ENCODE assay signal across 17 cellular contexts in genomic region chr2:39213015-39213414, GRCh38.
"Had no signal": no experiment of that assay in that cellular context is flagged by ENCODE, and none has a peak within 500 bp of the region (broad histone marks: within the 10 kb centered on the region; RNA-seq: fewer than 3 reads in every experiment).

No MANE protein-coding gene starts in this region.

- H3K36me3 Mint-ChIP-seq: naive B cell had no signal

- H3K4me3 Mint-ChIP-seq: effector memory CD8-positive, alpha-beta T cell; naive B cell; stimulated activated effector memory CD8-positive, alpha-beta T cell treated with anti-CD3 and anti-CD28 coated beads, Interleukin-12 subunit alpha, Interleukin-12 subunit beta, amount 100 ng/mL, for 72 hours had no signal

- DNase-seq: effector memory CD8-positive, alpha-beta T cell; gastrocnemius medialis; heart right ventricle; hypothalamus; kidney glomerular epithelial cell; mesendoderm; naive B cell; psoas muscle; retina; right lobe of liver; stimulated activated CD4-positive, alpha-beta T cell treated with anti-CD3 and anti-CD28 coated beads, Interleukin-4, amount 100 ng/mL, for 1 hour; stimulated activated CD8-positive, alpha-beta memory T cell treated with anti-CD3 and anti-CD28 coated beads, Interleukin-4, amount 100 ng/mL, for 48 hours; stimulated activated naive CD8-positive, alpha-beta T cell treated with anti-CD3 and anti-CD28 coated beads, Interleukin-15, Interleukin-2, amounts not matched to agents 100 U/mL and 50 U/mL, for 24 hours; thyroid gland; upper lobe of left lung; uterus had no signal

- H3K27me3 Mint-ChIP-seq: effector memory CD8-positive, alpha-beta T cell; naive B cell had no signal

- H3K27ac Mint-ChIP-seq: effector memory CD8-positive, alpha-beta T cell; stimulated activated effector memory CD8-positive, alpha-beta T cell treated with anti-CD3 and anti-CD28 coated beads, Interleukin-12 subunit alpha, Interleukin-12 subunit beta, amount 100 ng/mL, for 72 hours had no signal

- ATAC-seq: effector memory CD8-positive, alpha-beta T cell; gastrocnemius medialis; heart right ventricle; psoas muscle; right lobe of liver; stimulated activated effector memory CD8-positive, alpha-beta T cell treated with anti-CD3 and anti-CD28 coated beads, Interleukin-12 subunit alpha, Interleukin-12 subunit beta, amount 100 ng/mL, for 72 hours; stimulated activated naive CD8-positive, alpha-beta T cell treated with anti-CD3 and anti-CD28 coated beads, Interleukin-15, Interleukin-2, amounts not matched to agents 100 U/mL and 50 U/mL, for 24 hours had no signal

- H3K9me3 Mint-ChIP-seq: effector memory CD8-positive, alpha-beta T cell; stimulated activated effector memory CD8-positive, alpha-beta T cell treated with anti-CD3 and anti-CD28 coated beads, Interleukin-12 subunit alpha, Interleukin-12 subunit beta, amount 100 ng/mL, for 72 hours had no signal
